ENCODE assay signal across 1 cellular context in genomic region chr15:75453703-75454470, GRCh38.
A peak's percentile ranks its signal among the peaks of the same experiment; 100 is the strongest.
TF ChIP-seq lines count a peak whose summit lies in the region.

No MANE protein-coding gene starts in this region.

TF ChIP-seq in WTC11, 78 proteins besides CTCF, POLR2A, EP300 and RAD21 (continued from another document):
- TF ChIP-seq E2F5 (CRISPR knock-in tag; IDR thresholded peaks at IDR 0.05): peak; percentile 90
- TF ChIP-seq USF2 (CRISPR knock-in tag; IDR thresholded peaks at IDR 0.05): no peak
- no peak for TF ChIP-seq FOXJ3 (CRISPR knock-in tag; IDR thresholded peaks at IDR 0.05; ENCODE audit: borderline replicate concordance)
- TF ChIP-seq RORB (CRISPR knock-in tag; IDR thresholded peaks at IDR 0.05): no peak
- no peak for TF ChIP-seq ATF3 (CRISPR knock-in tag; conservative IDR thresholded peaks at IDR 0.05)
- TF ChIP-seq ATF6 (CRISPR knock-in tag; IDR thresholded peaks at IDR 0.05): no peak
- TF ChIP-seq GTF2I (CRISPR knock-in tag; conservative IDR thresholded peaks at IDR 0.05): no peak
- no peak for TF ChIP-seq ZNF317 (CRISPR knock-in tag; IDR thresholded peaks at IDR 0.05; ENCODE audit: borderline replicate concordance, low read depth)
- TF ChIP-seq E2F1 (CRISPR knock-in tag; IDR thresholded peaks at IDR 0.05): 0 out of 2 replicates have a peak, but pooled peaks have one; percentile 43
- peak; percentile 59 for TF ChIP-seq FOXP4 (CRISPR knock-in tag; IDR thresholded peaks at IDR 0.05)
- TF ChIP-seq EMX1 (CRISPR knock-in tag; IDR thresholded peaks at IDR 0.05): no peak
- TF ChIP-seq AFF4 (CRISPR knock-in tag; IDR thresholded peaks at IDR 0.05; ENCODE audit: borderline replicate concordance): peak; percentile 59; the same call in 1 of the 2 replicates
- peak; percentile 86 for TF ChIP-seq NFYB (CRISPR knock-in tag; conservative IDR thresholded peaks at IDR 0.05; ENCODE audit: low read depth)
- no peak for TF ChIP-seq GRHL2 (CRISPR knock-in tag; IDR thresholded peaks at IDR 0.05; ENCODE audit: insufficient replicate concordance, severe bottlenecking)
- TF ChIP-seq ZNF232 (CRISPR knock-in tag; IDR thresholded peaks at IDR 0.05): peak; percentile 79
- TF ChIP-seq NR2C2 (CRISPR knock-in tag; IDR thresholded peaks at IDR 0.05): no peak
- no peak for TF ChIP-seq PREB (CRISPR knock-in tag; IDR thresholded peaks at IDR 0.05; ENCODE audit: borderline replicate concordance)
- TF ChIP-seq ZNF425 (CRISPR knock-in tag; conservative IDR thresholded peaks at IDR 0.05): no peak
- TF ChIP-seq E2F4 (CRISPR knock-in tag; IDR thresholded peaks at IDR 0.05; ENCODE audit: borderline replicate concordance, low read depth): no peak
- TF ChIP-seq MYBL2 (CRISPR knock-in tag; IDR thresholded peaks at IDR 0.05): peak; percentile 82; the same call in 1 of the 2 replicates
- TF ChIP-seq NFATC4 (CRISPR knock-in tag; IDR thresholded peaks at IDR 0.05): no peak
- no peak for TF ChIP-seq ATF1 (CRISPR knock-in tag; IDR thresholded peaks at IDR 0.05)
- no peak for TF ChIP-seq CBFB (CRISPR knock-in tag; IDR thresholded peaks at IDR 0.05; ENCODE audit: low read depth)
